Comparison of ENCODE assay signal across 14 cellular contexts in genomic region chr2:226524381-226524843, GRCh38.
DNase-seq lines count a peak whose midpoint lies in the region; ATAC-seq, FAIRE-seq and TF ChIP-seq lines count a peak whose summit lies in the region.
"Had no signal": no experiment of that assay in that cellular context is flagged by ENCODE, and none has a peak within 500 bp of the region (broad histone marks: within the 10 kb centered on the region; RNA-seq: fewer than 3 reads in every experiment).

No MANE protein-coding gene starts in this region.

- peak; percentile 46 for FAIRE-seq in endometrium (lab: Jason Lieb, UNC)

- H3K4me3 ChIP-seq in AG04449 (ENCODE audit: low read depth, low read length) (no peak overlapping the region), lower lobe of right lung (no peak overlapping the region)
- H3K4me3 ChIP-seq: cardiac muscle cell, lung had no signal

- CTCF ChIA-PET in AG04449 (lab: Yijun Ruan, JAX): no interaction called here

- POLR2A ChIA-PET in AG04449 (lab: Yijun Ruan, JAX): no interaction called here

- peak; percentile 70 for DNase-seq in AG04449 (ENCODE audit: low read depth, low spot score)
- DNase-seq in LHCN-M2 (ENCODE audit: low read depth): peak; percentile 74
- DNase-seq in lower lobe of right lung: no peak
- no peak for DNase-seq in NCI-H1694 treated with DMSO at 0.1 percent for 48 hours (lab: John Stamatoyannopoulos, UW)
- no peak for DNase-seq in RKO (ENCODE audit: low spot score)
- DNase-seq in GM19240 (ENCODE audit: insufficient read length, low spot score): no peak
- no peak for DNase-seq in NCI-H2081 treated with DMSO at 0.1 percent for 48 hours (lab: John Stamatoyannopoulos, UW)
- DNase-seq: CD4-positive, CD25-positive, alpha-beta regulatory T cell; NCI-H1417; retina; T-helper 9 cell had no signal

- ATAC-seq in lower lobe of right lung: peak in 1 of 2 donors; percentile 46

- H3K27ac ChIP-seq in lower lobe of right lung: peak overlapping the region; percentile 32
- H3K27ac ChIP-seq: cardiac muscle cell had no signal

- intact Hi-C loops in lower lobe of right lung (cut with DNase I): no loop called here

- H3K27me3 ChIP-seq in lower lobe of right lung (ENCODE audit: low read depth): no peaks in the 10 kb centered on the region
- H3K27me3 ChIP-seq: cardiac muscle cell had no signal

- no peaks in the 10 kb centered on the region for H3K4me1 ChIP-seq in lower lobe of right lung

- no peak for TF ChIP-seq CTCF in AG04449 (IDR thresholded peaks at IDR 0.05; ENCODE audit: insufficient read depth, low read length, missing control alignments)
- no peak for TF ChIP-seq CTCF in lower lobe of right lung (IDR thresholded peaks at IDR 0.05)

- H3K9me3 ChIP-seq in lower lobe of right lung: no peaks in the 10 kb centered on the region

- no peaks in the 10 kb centered on the region for H3K36me3 ChIP-seq in lower lobe of right lung
- H3K36me3 ChIP-seq: cardiac muscle cell had no signal

Comparison
In these comparisons a context has a peak if more than half of its experiments do, and no peak if none do; other contexts are left out.
1. DNase-seq: peak in AG04449 (single experiment) and LHCN-M2 (single experiment); none in lower lobe of right lung (single experiment), NCI-H1694 treated with DMSO at 0.1 percent for 48 hours (single experiment), RKO (single experiment), GM19240 (single experiment) and NCI-H2081 treated with DMSO at 0.1 percent for 48 hours (single experiment).